Comparison of ENCODE assay signal across 1 cellular context in the genomic region with DNA sequence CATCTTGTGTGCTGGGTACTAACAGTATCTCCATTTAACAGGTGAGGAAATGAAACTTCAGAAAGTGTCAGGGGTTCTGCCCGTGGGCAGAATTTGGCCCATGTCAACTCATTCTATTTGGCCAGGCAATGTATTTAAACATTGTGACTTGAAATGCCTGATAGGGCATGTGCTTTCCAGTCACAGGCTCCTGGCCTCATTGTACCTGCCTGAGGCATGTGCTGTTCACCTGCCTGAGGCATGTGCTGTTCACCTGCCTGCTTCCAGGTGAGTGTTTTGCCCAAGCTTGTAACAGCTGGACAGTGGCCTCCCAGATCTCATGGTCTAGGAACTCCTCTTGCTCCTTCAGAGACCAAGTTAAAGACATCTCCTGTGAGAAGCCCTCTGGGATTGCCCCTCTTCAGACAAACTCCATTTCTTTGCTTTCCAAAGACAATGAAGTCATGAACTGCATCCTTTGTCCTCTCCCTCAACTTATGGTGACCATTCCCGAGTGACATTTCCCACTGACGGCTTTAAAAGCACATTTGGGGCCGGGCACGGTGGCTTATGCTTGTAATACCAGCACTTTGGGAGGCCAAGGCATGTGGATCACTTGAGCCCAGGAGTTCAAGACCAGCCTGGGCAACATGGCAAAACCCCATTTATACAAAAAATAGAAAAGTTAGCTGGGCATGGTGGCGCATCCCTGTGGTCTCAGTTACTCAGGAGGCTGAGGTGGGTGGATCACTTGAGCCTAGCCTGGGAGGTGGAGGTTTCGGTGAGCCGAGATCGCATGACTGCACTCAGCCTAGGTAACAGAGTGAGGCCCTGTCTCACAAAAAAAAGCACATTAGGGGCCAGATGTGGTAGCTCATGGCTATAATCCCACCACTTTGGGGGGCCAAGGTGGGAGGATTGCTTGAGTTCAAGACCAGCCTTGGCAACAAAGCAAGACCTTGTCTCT.
A peak's percentile ranks its signal among the peaks of the same experiment; 100 is the strongest.
TF ChIP-seq lines count a peak whose summit lies in the region.

No MANE protein-coding gene starts in this region.

TF ChIP-seq in HepG2, 621 proteins besides CTCF, POLR2A, EP300 and RAD21:
- TF ChIP-seq, protein P1, sequence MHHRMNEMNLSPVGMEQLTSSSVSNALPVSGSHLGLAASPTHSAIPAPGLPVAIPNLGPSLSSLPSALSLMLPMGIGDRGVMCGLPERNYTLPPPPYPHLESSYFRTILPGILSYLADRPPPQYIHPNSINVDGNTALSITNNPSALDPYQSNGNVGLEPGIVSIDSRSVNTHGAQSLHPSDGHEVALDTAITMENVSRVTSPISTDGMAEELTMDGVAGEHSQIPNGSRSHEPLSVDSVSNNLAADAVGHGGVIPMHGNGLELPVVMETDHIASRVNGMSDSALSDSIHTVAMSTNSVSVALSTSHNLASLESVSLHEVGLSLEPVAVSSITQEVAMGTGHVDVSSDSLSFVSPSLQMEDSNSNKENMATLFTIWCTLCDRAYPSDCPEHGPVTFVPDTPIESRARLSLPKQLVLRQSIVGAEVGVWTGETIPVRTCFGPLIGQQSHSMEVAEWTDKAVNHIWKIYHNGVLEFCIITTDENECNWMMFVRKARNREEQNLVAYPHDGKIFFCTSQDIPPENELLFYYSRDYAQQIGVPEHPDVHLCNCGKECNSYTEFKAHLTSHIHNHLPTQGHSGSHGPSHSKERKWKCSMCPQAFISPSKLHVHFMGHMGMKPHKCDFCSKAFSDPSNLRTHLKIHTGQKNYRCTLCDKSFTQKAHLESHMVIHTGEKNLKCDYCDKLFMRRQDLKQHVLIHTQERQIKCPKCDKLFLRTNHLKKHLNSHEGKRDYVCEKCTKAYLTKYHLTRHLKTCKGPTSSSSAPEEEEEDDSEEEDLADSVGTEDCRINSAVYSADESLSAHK (CRISPR knock-in tag; IDR thresholded peaks at IDR 0.05; ENCODE audit: borderline replicate concordance) = no peak
- TF ChIP-seq, protein P2, sequence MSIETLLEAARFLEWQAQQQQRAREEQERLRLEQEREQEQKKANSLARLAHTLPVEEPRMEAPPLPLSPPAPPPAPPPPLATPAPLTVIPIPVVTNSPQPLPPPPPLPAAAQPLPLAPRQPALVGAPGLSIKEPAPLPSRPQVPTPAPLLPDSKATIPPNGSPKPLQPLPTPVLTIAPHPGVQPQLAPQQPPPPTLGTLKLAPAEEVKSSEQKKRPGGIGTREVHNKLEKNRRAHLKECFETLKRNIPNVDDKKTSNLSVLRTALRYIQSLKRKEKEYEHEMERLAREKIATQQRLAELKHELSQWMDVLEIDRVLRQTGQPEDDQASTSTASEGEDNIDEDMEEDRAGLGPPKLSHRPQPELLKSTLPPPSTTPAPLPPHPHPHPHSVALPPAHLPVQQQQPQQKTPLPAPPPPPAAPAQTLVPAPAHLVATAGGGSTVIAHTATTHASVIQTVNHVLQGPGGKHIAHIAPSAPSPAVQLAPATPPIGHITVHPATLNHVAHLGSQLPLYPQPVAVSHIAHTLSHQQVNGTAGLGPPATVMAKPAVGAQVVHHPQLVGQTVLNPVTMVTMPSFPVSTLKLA (IDR thresholded peaks at IDR 0.05) = peak; percentile 32; the same call in 1 of the 2 replicates
- TF ChIP-seq PHF5A (CRISPR knock-in tag; IDR thresholded peaks at IDR 0.05; ENCODE audit: low read depth, unreplicated experiment) (no peak), ZNF451 (CRISPR knock-in tag; IDR thresholded peaks at IDR 0.05) (no peak)
- TF ChIP-seq, protein P3, sequence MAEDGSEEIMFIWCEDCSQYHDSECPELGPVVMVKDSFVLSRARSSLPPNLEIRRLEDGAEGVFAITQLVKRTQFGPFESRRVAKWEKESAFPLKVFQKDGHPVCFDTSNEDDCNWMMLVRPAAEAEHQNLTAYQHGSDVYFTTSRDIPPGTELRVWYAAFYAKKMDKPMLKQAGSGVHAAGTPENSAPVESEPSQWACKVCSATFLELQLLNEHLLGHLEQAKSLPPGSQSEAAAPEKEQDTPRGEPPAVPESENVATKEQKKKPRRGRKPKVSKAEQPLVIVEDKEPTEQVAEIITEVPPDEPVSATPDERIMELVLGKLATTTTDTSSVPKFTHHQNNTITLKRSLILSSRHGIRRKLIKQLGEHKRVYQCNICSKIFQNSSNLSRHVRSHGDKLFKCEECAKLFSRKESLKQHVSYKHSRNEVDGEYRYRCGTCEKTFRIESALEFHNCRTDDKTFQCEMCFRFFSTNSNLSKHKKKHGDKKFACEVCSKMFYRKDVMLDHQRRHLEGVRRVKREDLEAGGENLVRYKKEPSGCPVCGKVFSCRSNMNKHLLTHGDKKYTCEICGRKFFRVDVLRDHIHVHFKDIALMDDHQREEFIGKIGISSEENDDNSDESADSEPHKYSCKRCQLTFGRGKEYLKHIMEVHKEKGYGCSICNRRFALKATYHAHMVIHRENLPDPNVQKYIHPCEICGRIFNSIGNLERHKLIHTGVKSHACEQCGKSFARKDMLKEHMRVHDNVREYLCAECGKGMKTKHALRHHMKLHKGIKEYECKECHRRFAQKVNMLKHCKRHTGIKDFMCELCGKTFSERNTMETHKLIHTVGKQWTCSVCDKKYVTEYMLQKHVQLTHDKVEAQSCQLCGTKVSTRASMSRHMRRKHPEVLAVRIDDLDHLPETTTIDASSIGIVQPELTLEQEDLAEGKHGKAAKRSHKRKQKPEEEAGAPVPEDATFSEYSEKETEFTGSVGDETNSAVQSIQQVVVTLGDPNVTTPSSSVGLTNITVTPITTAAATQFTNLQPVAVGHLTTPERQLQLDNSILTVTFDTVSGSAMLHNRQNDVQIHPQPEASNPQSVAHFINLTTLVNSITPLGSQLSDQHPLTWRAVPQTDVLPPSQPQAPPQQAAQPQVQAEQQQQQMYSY (CRISPR knock-in tag; IDR thresholded peaks at IDR 0.05) = no peak
- TF ChIP-seq, protein P4, sequence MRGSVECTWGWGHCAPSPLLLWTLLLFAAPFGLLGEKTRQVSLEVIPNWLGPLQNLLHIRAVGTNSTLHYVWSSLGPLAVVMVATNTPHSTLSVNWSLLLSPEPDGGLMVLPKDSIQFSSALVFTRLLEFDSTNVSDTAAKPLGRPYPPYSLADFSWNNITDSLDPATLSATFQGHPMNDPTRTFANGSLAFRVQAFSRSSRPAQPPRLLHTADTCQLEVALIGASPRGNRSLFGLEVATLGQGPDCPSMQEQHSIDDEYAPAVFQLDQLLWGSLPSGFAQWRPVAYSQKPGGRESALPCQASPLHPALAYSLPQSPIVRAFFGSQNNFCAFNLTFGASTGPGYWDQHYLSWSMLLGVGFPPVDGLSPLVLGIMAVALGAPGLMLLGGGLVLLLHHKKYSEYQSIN (CRISPR knock-in tag; IDR thresholded peaks at IDR 0.05; ENCODE audit: borderline replicate concordance) = no peak
